13 cellular contexts compared by ENCODE assay signal in the genomic region with DNA sequence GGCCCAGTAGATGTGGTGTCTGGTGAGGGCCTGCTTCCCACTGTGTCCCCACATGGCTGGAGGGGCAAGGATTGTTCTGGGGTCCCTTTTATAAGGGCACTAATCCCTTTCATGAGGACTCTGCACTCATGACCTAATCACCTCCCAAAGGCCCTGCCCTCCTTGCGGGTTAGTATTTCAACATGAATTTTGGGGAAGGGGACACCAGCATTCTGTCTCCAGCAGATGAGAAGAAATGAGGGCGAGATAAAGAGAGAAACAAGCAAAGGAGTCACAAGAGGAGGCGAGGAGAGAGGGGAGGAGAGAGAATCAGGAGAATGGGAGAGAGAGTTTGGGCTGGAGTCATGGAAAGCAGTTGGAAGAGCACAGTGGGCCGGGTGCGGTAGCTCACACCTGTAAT.
"Had no signal": no experiment of that assay in that cellular context is flagged by ENCODE, and none has a peak within 500 bp of the region (broad histone marks: within the 10 kb centered on the region; RNA-seq: fewer than 3 reads in every experiment).

No MANE protein-coding gene starts in this region.

- H3K4me3 ChIP-seq: adrenal gland, dorsolateral prefrontal cortex, left ventricle myocardium inferior, right atrium auricular region, smooth muscle cell, stomach, testis had no signal

- H3K27ac Mint-ChIP-seq: activated naive CD4-positive, alpha-beta T cell treated with anti-CD3 and anti-CD28 coated beads, Interleukin-2, amount 50 U/mL, for 24 hours; memory B cell; natural killer cell treated with Interleukin-12 subunit alpha and Interleukin-12 subunit beta and Interleukin-15 and Interleukin-18, amount 100 ng/mL, for 72 hours had no signal

- H3K27me3 Mint-ChIP-seq: activated naive CD4-positive, alpha-beta T cell treated with anti-CD3 and anti-CD28 coated beads, Interleukin-2, amount 50 U/mL, for 24 hours had no signal

- FAIRE-seq: kidney had no signal

- ATAC-seq: natural killer cell treated with Interleukin-12 subunit alpha and Interleukin-12 subunit beta and Interleukin-15 and Interleukin-18, amount 100 ng/mL, for 72 hours had no signal

- H3K36me3 Mint-ChIP-seq: activated naive CD4-positive, alpha-beta T cell treated with anti-CD3 and anti-CD28 coated beads, Interleukin-2, amount 50 U/mL, for 24 hours; memory B cell; natural killer cell treated with Interleukin-12 subunit alpha and Interleukin-12 subunit beta and Interleukin-15 and Interleukin-18, amount 100 ng/mL, for 72 hours had no signal

- DNase-seq: activated CD4-positive, CD25-positive, alpha-beta regulatory T cell treated with anti-CD3 and anti-CD28 coated beads, Interleukin-2, amount 50 U/mL, for 72 hours; activated T-cell treated with anti-CD3 and anti-CD28 coated beads, Interleukin-2, amount 50 U/mL, for 1 hour; adrenal gland; dorsolateral prefrontal cortex; kidney; left ventricle myocardium inferior; stomach; testis had no signal

- H3K27me3 ChIP-seq: adrenal gland, dorsolateral prefrontal cortex, right atrium auricular region, testis had no signal

- H3K4me3 Mint-ChIP-seq: activated naive CD4-positive, alpha-beta T cell treated with anti-CD3 and anti-CD28 coated beads, Interleukin-2, amount 50 U/mL, for 24 hours; memory B cell; natural killer cell treated with Interleukin-12 subunit alpha and Interleukin-12 subunit beta and Interleukin-15 and Interleukin-18, amount 100 ng/mL, for 72 hours had no signal

- H3K9me3 Mint-ChIP-seq: activated naive CD4-positive, alpha-beta T cell treated with anti-CD3 and anti-CD28 coated beads, Interleukin-2, amount 50 U/mL, for 24 hours; memory B cell; natural killer cell treated with Interleukin-12 subunit alpha and Interleukin-12 subunit beta and Interleukin-15 and Interleukin-18, amount 100 ng/mL, for 72 hours had no signal

- H3K36me3 ChIP-seq: adrenal gland, left ventricle myocardium inferior, right atrium auricular region, stomach had no signal

- H3K9me3 ChIP-seq: adrenal gland, left ventricle myocardium inferior, right atrium auricular region, stomach, testis had no signal

- H3K4me2 ChIP-seq: smooth muscle cell had no signal

- H3K27ac ChIP-seq: adrenal gland, dorsolateral prefrontal cortex, left ventricle myocardium inferior, right atrium auricular region, testis had no signal
